Comparison of ENCODE assay signal across 1 cellular context in the genomic region with DNA sequence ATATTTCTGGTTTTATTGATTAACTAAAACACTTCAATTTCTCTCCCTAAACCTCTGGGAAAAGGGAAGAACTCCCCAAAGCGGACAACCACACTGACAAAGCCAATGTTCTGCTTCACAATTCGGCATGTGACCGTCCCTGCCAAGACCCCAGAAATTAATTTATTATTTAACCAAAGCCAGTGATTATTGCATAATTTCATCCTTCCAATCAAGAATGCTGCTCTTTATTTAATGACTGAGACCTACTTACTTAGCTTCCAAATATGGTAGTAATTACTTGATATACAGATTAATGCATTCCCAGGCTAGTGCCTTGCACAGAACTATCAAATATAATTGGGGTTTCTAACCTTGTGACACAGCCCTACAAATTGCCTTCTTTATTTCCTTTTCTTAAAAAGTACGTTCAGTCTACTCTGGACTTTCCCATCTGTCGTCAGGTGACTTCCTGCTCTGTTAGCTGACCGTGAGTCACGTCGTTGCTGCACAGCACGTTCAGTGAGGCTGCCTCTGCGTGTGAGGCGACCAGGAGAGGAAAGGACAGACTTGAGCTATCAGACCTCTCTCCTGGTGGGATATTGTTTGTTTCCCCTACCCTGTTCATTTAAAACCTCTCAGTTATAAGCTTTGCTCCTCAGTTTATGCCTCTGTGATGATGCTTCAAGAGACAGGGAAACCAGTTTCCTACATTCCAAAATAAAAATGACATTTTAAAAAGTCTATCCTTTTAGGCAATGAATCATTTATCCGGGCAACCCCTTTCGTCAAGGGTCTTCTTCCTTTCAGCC.
TF ChIP-seq lines count a peak whose summit lies in the region.

No MANE protein-coding gene starts in this region.

TF ChIP-seq in K562, 482 proteins besides CTCF, POLR2A, EP300 and RAD21 (continued from another document and continues in another):
- TF ChIP-seq CBFA2T2 (conservative IDR thresholded peaks at IDR 0.05) (0 out of 2 replicates have a peak, but pooled peaks have one; percentile 14), RBM17 (IDR thresholded peaks at IDR 0.05; ENCODE audit: borderline replicate concordance, low read depth, low read length) (no peak), ELF1 (tag; IDR thresholded peaks at IDR 0.05) (peak; percentile 79), TRIM25 (IDR thresholded peaks at IDR 0.05; ENCODE audit: borderline replicate concordance) (no peak), ETS2 (tag; IDR thresholded peaks at IDR 0.05; ENCODE audit: borderline replicate concordance, poor library complexity, severe bottlenecking) (no peak), HDAC1 (IDR thresholded peaks at IDR 0.05) (no peak), PML (IDR thresholded peaks at IDR 0.05; ENCODE audit: low read length) (no peak; the same call in 1 of the 2 replicates), NELFE (IDR thresholded peaks at IDR 0.05; ENCODE audit: insufficient read depth, insufficient read length) (no peak), MIER1 (IDR thresholded peaks at IDR 0.05; ENCODE audit: low read depth) (no peak), TARDBP (IDR thresholded peaks at IDR 0.05) (no peak), ZNF280B (CRISPR knock-in tag; IDR thresholded peaks at IDR 0.05) (no peak), PURB (CRISPR knock-in tag; IDR thresholded peaks at IDR 0.05; ENCODE audit: low read depth) (no peak), ZBTB8A (IDR thresholded peaks at IDR 0.05; ENCODE audit: partially characterized antibody) (no peak), STAT5A (IDR thresholded peaks at IDR 0.05; ENCODE audit: borderline replicate concordance, low read length) (no peak), JUNB (CRISPR knock-in tag; conservative IDR thresholded peaks at IDR 0.05) (peak; percentile 55; the same call in 1 of the 2 replicates), CHD1 (IDR thresholded peaks at IDR 0.05; ENCODE audit: low read length) (no peak), DMBX1 (CRISPR knock-in tag; IDR thresholded peaks at IDR 0.05; ENCODE audit: borderline replicate concordance) (peak; percentile 75; the same call in 1 of the 2 replicates), RHOXF2B (CRISPR knock-in tag; conservative IDR thresholded peaks at IDR 0.05) (no peak), CBX5 (IDR thresholded peaks at IDR 0.05; ENCODE audit: borderline replicate concordance, low read depth) (0 out of 2 replicates have a peak, but pooled peaks have one; percentile 64), RBBP5 (IDR thresholded peaks at IDR 0.05; ENCODE audit: borderline replicate concordance, insufficient read depth, low read length, poor library complexity, severe bottlenecking) (peak; percentile 37), NFE2L1 (tag; IDR thresholded peaks at IDR 0.05; ENCODE audit: borderline replicate concordance, low read depth) (no peak), ZBTB7A (IDR thresholded peaks at IDR 0.05; ENCODE audit: borderline replicate concordance, control insufficient read depth, low read depth, low read length) (peak; percentile 44; the same call in 1 of the 2 replicates), ZNF263 (CRISPR knock-in tag; IDR thresholded peaks at IDR 0.05; ENCODE audit: borderline replicate concordance) (no peak), ZNF23 (CRISPR knock-in tag; IDR thresholded peaks at IDR 0.05) (no peak), PHTF2 (CRISPR knock-in tag; IDR thresholded peaks at IDR 0.05) (no peak), ATF7 (IDR thresholded peaks at IDR 0.05) (peak; percentile 67), KLF6 (CRISPR knock-in tag; IDR thresholded peaks at IDR 0.05; ENCODE audit: borderline replicate concordance) (no peak), KLF13 (tag; IDR thresholded peaks at IDR 0.05; ENCODE audit: borderline replicate concordance, low read depth) (no peak), GABPA (tag; conservative IDR thresholded peaks at IDR 0.05; ENCODE audit: low read depth) (peak; percentile 44; the same call in 1 of the 2 replicates), E2F3 (CRISPR knock-in tag; IDR thresholded peaks at IDR 0.05) (0 out of 2 replicates have a peak, but pooled peaks have one; percentile 61), ZNF76 (CRISPR knock-in tag; IDR thresholded peaks at IDR 0.05; ENCODE audit: borderline replicate concordance) (0 out of 2 replicates have a peak, but pooled peaks have one; percentile 42), ZNF274 (IDR thresholded peaks at IDR 0.05; ENCODE audit: borderline replicate concordance, low read depth, low read length) (no peak), ZC3H8 (IDR thresholded peaks at IDR 0.05) (no peak), ARID2 (IDR thresholded peaks at IDR 0.05) (no peak), CEBPZ (IDR thresholded peaks at IDR 0.05; ENCODE audit: borderline replicate concordance, low read depth, low read length) (no peak), MAFK (IDR thresholded peaks at IDR 0.05; ENCODE audit: low read length) (no peak), MAFG (tag; conservative IDR thresholded peaks at IDR 0.05) (no peak), ZNF354B (CRISPR knock-in tag; IDR thresholded peaks at IDR 0.05) (no peak), ZNF696 (CRISPR knock-in tag; conservative IDR thresholded peaks at IDR 0.05) (no peak), KHSRP (IDR thresholded peaks at IDR 0.05) (no peak), FOXK1 (CRISPR knock-in tag; IDR thresholded peaks at IDR 0.05; ENCODE audit: borderline replicate concordance) (no peak), SMAD4 (CRISPR knock-in tag; conservative IDR thresholded peaks at IDR 0.05) (peak; percentile 72), ZNF668 (CRISPR knock-in tag; IDR thresholded peaks at IDR 0.05) (peak; percentile 76; the same call in 1 of the 2 replicates)
- TF ChIP-seq, protein P1, sequence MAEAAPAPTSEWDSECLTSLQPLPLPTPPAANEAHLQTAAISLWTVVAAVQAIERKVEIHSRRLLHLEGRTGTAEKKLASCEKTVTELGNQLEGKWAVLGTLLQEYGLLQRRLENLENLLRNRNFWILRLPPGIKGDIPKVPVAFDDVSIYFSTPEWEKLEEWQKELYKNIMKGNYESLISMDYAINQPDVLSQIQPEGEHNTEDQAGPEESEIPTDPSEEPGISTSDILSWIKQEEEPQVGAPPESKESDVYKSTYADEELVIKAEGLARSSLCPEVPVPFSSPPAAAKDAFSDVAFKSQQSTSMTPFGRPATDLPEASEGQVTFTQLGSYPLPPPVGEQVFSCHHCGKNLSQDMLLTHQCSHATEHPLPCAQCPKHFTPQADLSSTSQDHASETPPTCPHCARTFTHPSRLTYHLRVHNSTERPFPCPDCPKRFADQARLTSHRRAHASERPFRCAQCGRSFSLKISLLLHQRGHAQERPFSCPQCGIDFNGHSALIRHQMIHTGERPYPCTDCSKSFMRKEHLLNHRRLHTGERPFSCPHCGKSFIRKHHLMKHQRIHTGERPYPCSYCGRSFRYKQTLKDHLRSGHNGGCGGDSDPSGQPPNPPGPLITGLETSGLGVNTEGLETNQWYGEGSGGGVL (CRISPR knock-in tag; IDR thresholded peaks at IDR 0.05), result no peak
- TF ChIP-seq, protein P2, sequence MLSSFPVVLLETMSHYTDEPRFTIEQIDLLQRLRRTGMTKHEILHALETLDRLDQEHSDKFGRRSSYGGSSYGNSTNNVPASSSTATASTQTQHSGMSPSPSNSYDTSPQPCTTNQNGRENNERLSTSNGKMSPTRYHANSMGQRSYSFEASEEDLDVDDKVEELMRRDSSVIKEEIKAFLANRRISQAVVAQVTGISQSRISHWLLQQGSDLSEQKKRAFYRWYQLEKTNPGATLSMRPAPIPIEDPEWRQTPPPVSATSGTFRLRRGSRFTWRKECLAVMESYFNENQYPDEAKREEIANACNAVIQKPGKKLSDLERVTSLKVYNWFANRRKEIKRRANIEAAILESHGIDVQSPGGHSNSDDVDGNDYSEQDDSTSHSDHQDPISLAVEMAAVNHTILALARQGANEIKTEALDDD (IDR thresholded peaks at IDR 0.05), result no peak
- TF ChIP-seq, protein P3, sequence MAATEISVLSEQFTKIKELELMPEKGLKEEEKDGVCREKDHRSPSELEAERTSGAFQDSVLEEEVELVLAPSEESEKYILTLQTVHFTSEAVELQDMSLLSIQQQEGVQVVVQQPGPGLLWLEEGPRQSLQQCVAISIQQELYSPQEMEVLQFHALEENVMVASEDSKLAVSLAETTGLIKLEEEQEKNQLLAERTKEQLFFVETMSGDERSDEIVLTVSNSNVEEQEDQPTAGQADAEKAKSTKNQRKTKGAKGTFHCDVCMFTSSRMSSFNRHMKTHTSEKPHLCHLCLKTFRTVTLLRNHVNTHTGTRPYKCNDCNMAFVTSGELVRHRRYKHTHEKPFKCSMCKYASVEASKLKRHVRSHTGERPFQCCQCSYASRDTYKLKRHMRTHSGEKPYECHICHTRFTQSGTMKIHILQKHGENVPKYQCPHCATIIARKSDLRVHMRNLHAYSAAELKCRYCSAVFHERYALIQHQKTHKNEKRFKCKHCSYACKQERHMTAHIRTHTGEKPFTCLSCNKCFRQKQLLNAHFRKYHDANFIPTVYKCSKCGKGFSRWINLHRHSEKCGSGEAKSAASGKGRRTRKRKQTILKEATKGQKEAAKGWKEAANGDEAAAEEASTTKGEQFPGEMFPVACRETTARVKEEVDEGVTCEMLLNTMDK (IDR thresholded peaks at IDR 0.05; ENCODE audit: borderline replicate concordance, insufficient read depth, low read depth, low read length, poor library complexity, severe bottlenecking), result no peak
- TF ChIP-seq, protein P4, sequence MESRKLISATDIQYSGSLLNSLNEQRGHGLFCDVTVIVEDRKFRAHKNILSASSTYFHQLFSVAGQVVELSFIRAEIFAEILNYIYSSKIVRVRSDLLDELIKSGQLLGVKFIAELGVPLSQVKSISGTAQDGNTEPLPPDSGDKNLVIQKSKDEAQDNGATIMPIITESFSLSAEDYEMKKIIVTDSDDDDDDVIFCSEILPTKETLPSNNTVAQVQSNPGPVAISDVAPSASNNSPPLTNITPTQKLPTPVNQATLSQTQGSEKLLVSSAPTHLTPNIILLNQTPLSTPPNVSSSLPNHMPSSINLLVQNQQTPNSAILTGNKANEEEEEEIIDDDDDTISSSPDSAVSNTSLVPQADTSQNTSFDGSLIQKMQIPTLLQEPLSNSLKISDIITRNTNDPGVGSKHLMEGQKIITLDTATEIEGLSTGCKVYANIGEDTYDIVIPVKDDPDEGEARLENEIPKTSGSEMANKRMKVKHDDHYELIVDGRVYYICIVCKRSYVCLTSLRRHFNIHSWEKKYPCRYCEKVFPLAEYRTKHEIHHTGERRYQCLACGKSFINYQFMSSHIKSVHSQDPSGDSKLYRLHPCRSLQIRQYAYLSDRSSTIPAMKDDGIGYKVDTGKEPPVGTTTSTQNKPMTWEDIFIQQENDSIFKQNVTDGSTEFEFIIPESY (CRISPR knock-in tag; IDR thresholded peaks at IDR 0.05), result peak; percentile 19; the same call in 1 of the 2 replicates
- TF ChIP-seq, protein P5, sequence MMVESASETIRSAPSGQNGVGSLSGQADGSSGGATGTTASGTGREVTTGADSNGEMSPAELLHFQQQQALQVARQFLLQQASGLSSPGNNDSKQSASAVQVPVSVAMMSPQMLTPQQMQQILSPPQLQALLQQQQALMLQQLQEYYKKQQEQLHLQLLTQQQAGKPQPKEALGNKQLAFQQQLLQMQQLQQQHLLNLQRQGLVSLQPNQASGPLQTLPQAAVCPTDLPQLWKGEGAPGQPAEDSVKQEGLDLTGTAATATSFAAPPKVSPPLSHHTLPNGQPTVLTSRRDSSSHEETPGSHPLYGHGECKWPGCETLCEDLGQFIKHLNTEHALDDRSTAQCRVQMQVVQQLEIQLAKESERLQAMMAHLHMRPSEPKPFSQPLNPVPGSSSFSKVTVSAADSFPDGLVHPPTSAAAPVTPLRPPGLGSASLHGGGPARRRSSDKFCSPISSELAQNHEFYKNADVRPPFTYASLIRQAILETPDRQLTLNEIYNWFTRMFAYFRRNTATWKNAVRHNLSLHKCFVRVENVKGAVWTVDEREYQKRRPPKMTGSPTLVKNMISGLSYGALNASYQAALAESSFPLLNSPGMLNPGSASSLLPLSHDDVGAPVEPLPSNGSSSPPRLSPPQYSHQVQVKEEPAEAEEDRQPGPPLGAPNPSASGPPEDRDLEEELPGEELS (CRISPR knock-in tag; IDR thresholded peaks at IDR 0.05; ENCODE audit: borderline replicate concordance), result no peak
